ENCODE assay signal across 1 cellular context in genomic region chr17:50551884-50552283, GRCh38.
TF ChIP-seq lines count a peak whose summit lies in the region.

No MANE protein-coding gene starts in this region.

TF ChIP-seq in HepG2, 621 proteins besides CTCF, POLR2A, EP300 and RAD21:
- TF ChIP-seq AGO2 (optimal IDR thresholded peaks at IDR 0.05; ENCODE audit: low read depth, low read length) (peak; percentile 74), ZNF839 (CRISPR knock-in tag; IDR thresholded peaks at IDR 0.05; ENCODE audit: borderline replicate concordance) (no peak), RBFOX2 (IDR thresholded peaks at IDR 0.05; ENCODE audit: low read depth, low read length) (peak; percentile 48; the same call in 1 of the 2 replicates)
